In genomic region chr12:101823891-101824290, GRCh38 we compare ENCODE assay signal across 1 cellular context.
TF ChIP-seq lines count a peak whose summit lies in the region.

No MANE protein-coding gene starts in this region.

TF ChIP-seq in H1, 55 proteins besides CTCF, POLR2A, EP300 and RAD21:
- TF ChIP-seq CBX5 (IDR thresholded peaks at IDR 0.05; ENCODE audit: low read depth, low read length) (no peak), HDAC2 (IDR thresholded peaks at IDR 0.05; ENCODE audit: borderline replicate concordance in 1 of 2, low read depth in 2 of 2, low read length in 2 of 2) (peak in 1 of 2 experiments; percentile 72; a peak in 1 of 4 replicates), MAX (IDR thresholded peaks at IDR 0.05) (peak; percentile 62), NANOG (IDR thresholded peaks at IDR 0.05; ENCODE audit: insufficient read depth, low read depth, low read length, poor library complexity, severe bottlenecking) (no peak), SIN3A (conservative IDR thresholded peaks at IDR 0.05 in 1 of 2, IDR thresholded peaks at IDR 0.05 in 1 of 2; ENCODE audit: low read depth in 1 of 2, low read length in 2 of 2) (peak in 1 of 2 experiments; percentile 93; a peak in 3 of 4 replicates), USF2 (IDR thresholded peaks at IDR 0.05; ENCODE audit: low read length) (peak; percentile 58), SRF (IDR thresholded peaks at IDR 0.05; ENCODE audit: low read depth, low read length) (no peak), RBBP5 (IDR thresholded peaks at IDR 0.05; ENCODE audit: borderline replicate concordance, low read depth, low read length) (no peak)
